ENCODE assay signal across 22 cellular contexts in the genomic region with DNA sequence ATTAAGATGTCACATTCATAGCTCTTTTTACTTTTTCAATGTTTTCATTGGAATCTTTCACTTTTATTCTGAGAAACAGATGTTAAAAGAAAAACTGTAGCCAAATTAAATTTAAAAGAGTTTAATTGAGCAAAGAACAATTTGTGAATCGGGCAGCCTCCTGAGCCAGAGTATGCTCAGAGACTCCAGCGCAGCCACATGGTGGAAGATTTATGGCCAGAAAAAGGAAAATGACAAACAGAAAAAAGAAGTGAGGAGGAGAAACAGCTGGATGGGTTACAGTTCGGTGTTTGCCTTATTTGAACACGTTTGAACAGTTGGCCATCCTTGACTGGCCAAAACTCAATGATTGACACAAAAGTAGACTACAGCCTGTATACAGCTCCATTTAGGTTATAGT. TPM values are rescaled to one million over a fixed set of nuclear protein-coding genes. Genes with fewer than 3 reads are reported as not detected.
DNase-seq lines count a peak whose midpoint lies in the region; ATAC-seq and TF ChIP-seq lines count a peak whose summit lies in the region.
"Had no signal": no experiment of that assay in that cellular context is flagged by ENCODE, and none has a peak within 500 bp of the region (broad histone marks: within the 10 kb centered on the region; RNA-seq: fewer than 3 reads in every experiment).

No MANE protein-coding gene starts in this region.

- H4K20me1 ChIP-seq in BLaER1 treated with 17β-estradiol and CSF1 and Interleukin-3, amounts not matched to agents 10 nM and 100 nM, result no peaks in the 10 kb centered on the region

- peaks cover 58 to 99% (median 79%) of the 10 kb centered on the region in 10 experiments for H3K4me1 ChIP-seq in BLaER1 treated with 17β-estradiol and CSF1 and Interleukin-3, amounts not matched to agents 10 nM and 100 nM

- H3K27ac ChIP-seq in BLaER1 treated with 17β-estradiol and CSF1 and Interleukin-3, amounts not matched to agents 10 nM and 100 nM, result no peak overlapping the region; a peak in 2 of 22 replicates
- H3K27ac ChIP-seq: epithelial cell of prostate, KMS-11, vagina had no signal

- no peaks in the 10 kb centered on the region for H3K9me3 ChIP-seq in BLaER1 treated with 17β-estradiol and CSF1 and Interleukin-3, amounts not matched to agents 10 nM and 100 nM (replicated peaks in 1 of 11)
- H3K9me3 ChIP-seq: heart right ventricle, vagina had no signal

- H3K36me3 ChIP-seq in BLaER1 treated with 17β-estradiol and CSF1 and Interleukin-3, amounts not matched to agents 10 nM and 100 nM, result no peaks in the 10 kb centered on the region
- H3K36me3 ChIP-seq: heart right ventricle, vagina had no signal

- no peak overlapping the region for H3K4me3 ChIP-seq in BLaER1 treated with 17β-estradiol and CSF1 and Interleukin-3, amounts not matched to agents 10 nM and 100 nM
- H3K4me3 ChIP-seq: heart right ventricle, smooth muscle cell, vagina had no signal

- TF ChIP-seq CTCF in osteocyte (IDR thresholded peaks at IDR 0.05), result no peak

- DNase-seq in NCI-H1694 (lab: John Stamatoyannopoulos, UW) (peak; percentile 13), osteocyte (ENCODE audit: extremely low spot score, unreplicated experiment) (no peak), HuH-7.5 (ENCODE audit: low spot score) (no peak)
- DNase-seq in central memory CD8-positive, alpha-beta T cell (ENCODE audit: low spot score in 2 of 2), result no peak
- no peak for DNase-seq in activated T-cell treated with anti-CD3 and anti-CD28 coated beads, Interleukin-2, amount 50 U/mL, for 24 hours
- DNase-seq: activated CD4-positive, alpha-beta T cell treated with anti-CD3 and anti-CD28 coated beads, Interleukin-2, amount 50 U/mL, for 48 hours; activated CD8-positive, alpha-beta memory T cell treated with anti-CD3 and anti-CD28 coated beads, Interleukin-2, amount 50 U/mL, for 48 hours; activated effector memory CD4-positive, alpha-beta T cell treated with Interleukin-2 at 50 U/mL for 16 hours; activated naive CD8-positive, alpha-beta T cell treated with anti-CD3 and anti-CD28 coated beads for 36 hours; heart right ventricle; left cardiac atrium; mesendoderm; NCI-H1436 treated with DMSO at 0.1 percent for 48 hours; NCI-H748 treated with DMSO at 0.1 percent for 48 hours; stimulated activated CD4-positive, alpha-beta T cell treated with anti-CD3 and anti-CD28 coated beads, Interleukin-2, amount 100 ng/mL, for 24 hours had no signal

- H3K9ac ChIP-seq in BLaER1 treated with 17β-estradiol and CSF1 and Interleukin-3, amounts not matched to agents 10 nM and 100 nM, result no peak overlapping the region
- H3K9ac ChIP-seq: KMS-11 had no signal

- H3K4me1 Mint-ChIP-seq in central memory CD8-positive, alpha-beta T cell, result peaks cover 32% of the 10 kb centered on the region
- H3K4me1 Mint-ChIP-seq in osteocyte (ENCODE audit: unreplicated experiment), result peaks cover 58% of the 10 kb centered on the region
- peaks cover 33% of the 10 kb centered on the region for H3K4me1 Mint-ChIP-seq in activated T-cell treated with anti-CD3 and anti-CD28 coated beads, Interleukin-2, amount 50 U/mL, for 24 hours (ENCODE audit: low read depth)

- no peaks in the 10 kb centered on the region for H3K9me3 Mint-ChIP-seq in central memory CD8-positive, alpha-beta T cell
- no peaks in the 10 kb centered on the region for H3K9me3 Mint-ChIP-seq in osteocyte (ENCODE audit: unreplicated experiment)
- no peaks in the 10 kb centered on the region for H3K9me3 Mint-ChIP-seq in activated T-cell treated with anti-CD3 and anti-CD28 coated beads, Interleukin-2, amount 50 U/mL, for 24 hours
- H3K9me3 Mint-ChIP-seq: activated naive CD8-positive, alpha-beta T cell treated with anti-CD3 and anti-CD28 coated beads for 36 hours had no signal

- H3K4me3 Mint-ChIP-seq in central memory CD8-positive, alpha-beta T cell, result no peak overlapping the region
- no peak overlapping the region for H3K4me3 Mint-ChIP-seq in osteocyte (ENCODE audit: unreplicated experiment)
- no peak overlapping the region for H3K4me3 Mint-ChIP-seq in activated T-cell treated with anti-CD3 and anti-CD28 coated beads, Interleukin-2, amount 50 U/mL, for 24 hours
- H3K4me3 Mint-ChIP-seq: activated naive CD8-positive, alpha-beta T cell treated with anti-CD3 and anti-CD28 coated beads for 36 hours had no signal

- no peaks in the 10 kb centered on the region for H3K27me3 Mint-ChIP-seq in central memory CD8-positive, alpha-beta T cell
- H3K27me3 Mint-ChIP-seq in osteocyte (ENCODE audit: unreplicated experiment), result peaks cover 4% of the 10 kb centered on the region
- H3K27me3 Mint-ChIP-seq in activated T-cell treated with anti-CD3 and anti-CD28 coated beads, Interleukin-2, amount 50 U/mL, for 24 hours, result no peaks in the 10 kb centered on the region
- H3K27me3 Mint-ChIP-seq: activated naive CD8-positive, alpha-beta T cell treated with anti-CD3 and anti-CD28 coated beads for 36 hours had no signal

- no peaks in the 10 kb centered on the region for H3K36me3 Mint-ChIP-seq in central memory CD8-positive, alpha-beta T cell (ENCODE audit: insufficient read depth)
- H3K36me3 Mint-ChIP-seq in osteocyte (ENCODE audit: unreplicated experiment), result no peaks in the 10 kb centered on the region
- H3K36me3 Mint-ChIP-seq in activated T-cell treated with anti-CD3 and anti-CD28 coated beads, Interleukin-2, amount 50 U/mL, for 24 hours (ENCODE audit: low read depth), result no peaks in the 10 kb centered on the region
- H3K36me3 Mint-ChIP-seq: activated naive CD8-positive, alpha-beta T cell treated with anti-CD3 and anti-CD28 coated beads for 36 hours had no signal

- no peaks in the 10 kb centered on the region for H3K27me3 ChIP-seq in BLaER1 treated with 17β-estradiol and CSF1 and Interleukin-3, amounts not matched to agents 10 nM and 100 nM
- H3K27me3 ChIP-seq: heart right ventricle, vagina had no signal

- H3K27ac Mint-ChIP-seq in central memory CD8-positive, alpha-beta T cell (ENCODE audit: low read depth), result peak overlapping the region; percentile 19
- peak overlapping the region; percentile 52 for H3K27ac Mint-ChIP-seq in osteocyte (ENCODE audit: unreplicated experiment)
- H3K27ac Mint-ChIP-seq in activated T-cell treated with anti-CD3 and anti-CD28 coated beads, Interleukin-2, amount 50 U/mL, for 24 hours, result no peak overlapping the region
- H3K27ac Mint-ChIP-seq: activated naive CD8-positive, alpha-beta T cell treated with anti-CD3 and anti-CD28 coated beads for 36 hours had no signal

- H3K4me2 ChIP-seq in BLaER1 treated with 17β-estradiol and CSF1 and Interleukin-3, amounts not matched to agents 10 nM and 100 nM, result peak overlapping the region; percentile 1 to 92 (median 84); a peak in 18 of 22 replicates
- H3K4me2 ChIP-seq: KMS-11, smooth muscle cell had no signal

- ATAC-seq in central memory CD8-positive, alpha-beta T cell (replicated peaks; ENCODE audit: extremely low read depth, poor library complexity, severe bottlenecking), result no peak
- ATAC-seq in HG02938 (IDR thresholded peaks at IDR 0.05; ENCODE audit: unreplicated experiment) (no peak), GM19351 (IDR thresholded peaks at IDR 0.05; ENCODE audit: unreplicated experiment) (no peak)
- ATAC-seq: heart right ventricle, left cardiac atrium had no signal

RNA-seq across cellular contexts. Expression of a gene that starts 33.8 kb away (rescaled TPM):
- 317 and 321 TPM in 2 replicates for total RNA-seq in osteocyte

RNA-seq across cellular contexts. Expression of a gene that starts 43.4 kb away (rescaled TPM):
- total RNA-seq in osteocyte, result 22.5 and 24.5 TPM in 2 replicates
